In genomic region chr15:45279024-45279697, GRCh38 we compare ENCODE assay signal across 8 cellular contexts. TPM values are rescaled to one million over a fixed set of nuclear protein-coding genes. Genes with fewer than 3 reads are reported as not detected.
DNase-seq lines count a peak whose midpoint lies in the region; ATAC-seq, FAIRE-seq and TF ChIP-seq lines count a peak whose summit lies in the region.

No MANE protein-coding gene starts in this region.

- H3K4me1 Mint-ChIP-seq in Caco-2 (ENCODE audit: low read depth, unreplicated experiment) (peaks cover 2% of the 10 kb centered on the region), memory B cell (peaks cover 2% of the 10 kb centered on the region)
- H3K4me1 Mint-ChIP-seq in activated CD8-positive, alpha-beta memory T cell treated with anti-CD3 and anti-CD28 coated beads, Interleukin-2, amount 10 ng/mL, durations not matched to agents 7 days and 5 days: peaks cover 21% of the 10 kb centered on the region

- H4K91ac ChIP-seq in H1 (replicated peaks; ENCODE audit: insufficient read length, low read length): peak overlapping the region; percentile 97

- H2BK120ac ChIP-seq in H1 (replicated peaks; ENCODE audit: low read depth, low read length): no peak overlapping the region

- peak overlapping the region; percentile 8 for H4K5ac ChIP-seq in H1 (ENCODE audit: insufficient read length, low read depth, low read length)

- peak overlapping the region; percentile 62 to 97 (median 74) for H3K9ac ChIP-seq in H1 (replicated peaks in 1 of 4; ENCODE audit: extremely low read depth in 1 of 4, low read depth in 3 of 4, low read length in 3 of 4)

- TF ChIP-seq EP300 in H1 (IDR thresholded peaks at IDR 0.05; ENCODE audit: borderline replicate concordance in 1 of 2, low read depth in 2 of 2, low read length in 2 of 2): no peak

- H3K4me1 ChIP-seq in Caco-2 (peaks cover 15% of the 10 kb centered on the region), H1 (replicated peaks in 1 of 4; ENCODE audit: control insufficient read depth in 3 of 4, insufficient read depth in 4 of 4, low read length in 3 of 4) (no peaks in the 10 kb centered on the region; a peak in 1 of 7 replicates)

- peak overlapping the region; percentile 91 for H2AFZ ChIP-seq in H1 (ENCODE audit: low read length)

- H3K14ac ChIP-seq in H1 (ENCODE audit: insufficient read length): no peak overlapping the region

- intact Hi-C loops in Caco-2 (cut with micrococcal nuclease; ENCODE audit: unreplicated experiment): loop anchor here (1.0 kb wide), 2 partner anchors 79 to 123 kb away; a partner anchor contains a TSS

- TF ChIP-seq CTCF in Caco-2 (IDR thresholded peaks at IDR 0.05; ENCODE audit: insufficient read depth in 1 of 2, low read depth in 1 of 2, low read length in 1 of 2, severe bottlenecking in 1 of 2, unreplicated experiment in 1 of 2) (no peak), H1 (IDR thresholded peaks at IDR 0.05; ENCODE audit: control extremely low read depth in 1 of 3, insufficient read depth in 1 of 3, low read depth in 1 of 3, low read length in 3 of 3) (no peak)

- WGBS in H1 (ENCODE audit: extremely low coverage in 1 of 2, insufficient coverage in 1 of 2, insufficient read length in 1 of 2, insufficient replicate concordance in 2 of 2, low coverage in 1 of 2, low lambda C conversion rate in 2 of 2, missing lambda C conversion rate in 1 of 2), 2 experiments: 39% methylated on average over 26 of the region's 33 CpGs; no CpG with 5 or more reads in 1 of the 2 experiments

- no peak overlapping the region for H3K18ac ChIP-seq in H1 (ENCODE audit: extremely low read depth, low read length)

- FAIRE-seq in HTR-8/SVneo (lab: Jason Lieb, UNC) (peak; percentile 96), H1 (lab: Jason Lieb, UNC) (no peak)

- H3K4me3 Mint-ChIP-seq in Caco-2 (ENCODE audit: unreplicated experiment): peak overlapping the region; percentile 80
- peak overlapping the region; percentile 83 for H3K4me3 Mint-ChIP-seq in activated CD8-positive, alpha-beta memory T cell treated with anti-CD3 and anti-CD28 coated beads, Interleukin-2, amount 10 ng/mL, durations not matched to agents 7 days and 5 days
- peak overlapping the region; percentile 90 for H3K4me3 Mint-ChIP-seq in memory B cell

- H3K23ac ChIP-seq in H1 (ENCODE audit: insufficient read length): no peak overlapping the region

- H3K27ac Mint-ChIP-seq in Caco-2 (ENCODE audit: unreplicated experiment) (peak overlapping the region; percentile 74), memory B cell (peak overlapping the region; percentile 87)
- peak overlapping the region; percentile 77 for H3K27ac Mint-ChIP-seq in activated CD8-positive, alpha-beta memory T cell treated with anti-CD3 and anti-CD28 coated beads, Interleukin-2, amount 10 ng/mL, durations not matched to agents 7 days and 5 days

- no peaks in the 10 kb centered on the region for H3K36me3 ChIP-seq in Caco-2 (ENCODE audit: control insufficient read depth, insufficient read depth, low read length)
- no peaks in the 10 kb centered on the region for H3K36me3 ChIP-seq in H1 (ENCODE audit: control insufficient read depth in 2 of 4, insufficient read depth in 4 of 4, low read length in 3 of 4)

- H4K8ac ChIP-seq in H1 (ENCODE audit: extremely low read depth, insufficient read depth, low read length): no peak overlapping the region; the same call in 1 of the 2 replicates

- CTCF ChIA-PET in Caco-2 (lab: Charles Lee): interaction anchor here (0.6 kb wide), 1 partner anchor 79 kb away, joined by 5 read pairs; no protein-coding TSS in a partner anchor
- CTCF ChIA-PET in activated CD8-positive, alpha-beta memory T cell treated with anti-CD3 and anti-CD28 coated beads, Interleukin-2, amount 10 ng/mL, durations not matched to agents 7 days and 5 days (lab: Charles Lee): interaction anchor here (0.6 to 2.0 kb wide), 4 partner anchors 123 to 542 kb away, joined by 3 to 6 read pairs (median 4); a partner anchor contains a TSS
- CTCF ChIA-PET in H1 (lab: Charles Lee; ENCODE audit: partially characterized antibody): interaction anchor here (0.7 to 1.7 kb wide), 4 partner anchors 26 to 161 kb away, joined by 3 to 7 read pairs (median 3); no protein-coding TSS in a partner anchor

- H3K79me1 ChIP-seq in H1 (ENCODE audit: low read depth, low read length): no peaks in the 10 kb centered on the region; the same call in 1 of the 2 replicates

- no peaks in the 10 kb centered on the region for H4K20me1 ChIP-seq in H1 (replicated peaks in 1 of 2; ENCODE audit: control insufficient read depth in 1 of 2, insufficient read depth in 2 of 2, low read length in 2 of 2)

- no peak overlapping the region for H3K4ac ChIP-seq in H1 (replicated peaks; ENCODE audit: insufficient read length, low read depth, low read length)

- no peaks in the 10 kb centered on the region; the same call in 1 of the 2 replicates for H3K23me2 ChIP-seq in H1 (ENCODE audit: low read depth, low read length)

- H3K4me3 ChIP-seq in Caco-2 (ENCODE audit: low read depth, low read length) (peak overlapping the region; percentile 62), H1 (ENCODE audit: extremely low read depth in 1 of 4, insufficient read depth in 2 of 4, low read depth in 3 of 4, low read length in 4 of 4) (peak overlapping the region; percentile 54 to 98 (median 63))

- ATAC-seq in GM21381 (IDR thresholded peaks at IDR 0.05; ENCODE audit: unreplicated experiment): peak; percentile 99
- peak; percentile 100 for ATAC-seq in activated CD8-positive, alpha-beta memory T cell treated with anti-CD3 and anti-CD28 coated beads, Interleukin-2, amount 10 ng/mL, durations not matched to agents 7 days and 5 days
- peak; percentile 99 for ATAC-seq in memory B cell (ENCODE audit: low read depth)

- no peak overlapping the region for H2BK12ac ChIP-seq in H1 (ENCODE audit: low read depth, low read length)

- peak; percentile 98 for DNase-seq in Caco-2
- peak; percentile 94 for DNase-seq in HTR-8/SVneo (ENCODE audit: insufficient read length, low spot score)
- peak; percentile 97 for DNase-seq in NOMO-1 treated with DMSO at 0.1 percent for 48 hours (lab: John Stamatoyannopoulos, UW; ENCODE audit: unreplicated experiment)
- peak; percentile 97 for DNase-seq in activated CD8-positive, alpha-beta memory T cell treated with anti-CD3 and anti-CD28 coated beads, Interleukin-2, amount 10 ng/mL, durations not matched to agents 7 days and 5 days
- peak; percentile 63 to 90 for DNase-seq in H1 (ENCODE audit: low read depth in 1 of 2, low spot score in 2 of 2)
- peak; percentile 97 to 98 for DNase-seq in memory B cell (ENCODE audit: low spot score in 2 of 2)
- DNase-seq in stimulated activated CD8-positive, alpha-beta memory T cell treated with anti-CD3 and anti-CD28 coated beads, Interleukin-12 subunit alpha, Interleukin-12 subunit beta, amount 100 ng/mL, for 1 hour (ENCODE audit: low read depth): peak; percentile 95

- H3K9me3 ChIP-seq in Caco-2 (no peaks in the 10 kb centered on the region), H1 (ENCODE audit: insufficient read depth in 2 of 2, low read depth in 1 of 2, low read length in 1 of 2) (no peaks in the 10 kb centered on the region)

- no peak overlapping the region for H3K56ac ChIP-seq in H1 (replicated peaks; ENCODE audit: insufficient read length, low read depth, low read length)

- POLR2A ChIA-PET in Caco-2 (lab: Charles Lee): interaction anchor here (1.0 to 1.2 kb wide), 3 partner anchors 31 to 123 kb away, joined by 3 to 4 read pairs (median 4); a partner anchor contains a TSS
- POLR2A ChIA-PET in H1 (lab: Charles Lee; ENCODE audit: partially characterized antibody): interaction anchor here (0.6 kb wide), 1 partner anchor 334 kb away, joined by 3 read pairs; no protein-coding TSS in a partner anchor

- no peaks in the 10 kb centered on the region for H3K27me3 Mint-ChIP-seq in Caco-2 (ENCODE audit: insufficient read depth, unreplicated experiment)
- H3K27me3 Mint-ChIP-seq in activated CD8-positive, alpha-beta memory T cell treated with anti-CD3 and anti-CD28 coated beads, Interleukin-2, amount 10 ng/mL, durations not matched to agents 7 days and 5 days: peaks cover 4% of the 10 kb centered on the region
- no peaks in the 10 kb centered on the region for H3K27me3 Mint-ChIP-seq in memory B cell

- no peak overlapping the region for H2BK15ac ChIP-seq in H1 (ENCODE audit: low read length)

- peaks cover 1% of the 10 kb centered on the region for H3K9me3 Mint-ChIP-seq in Caco-2 (ENCODE audit: unreplicated experiment)
- H3K9me3 Mint-ChIP-seq in activated CD8-positive, alpha-beta memory T cell treated with anti-CD3 and anti-CD28 coated beads, Interleukin-2, amount 10 ng/mL, durations not matched to agents 7 days and 5 days (ENCODE audit: low read depth): no peaks in the 10 kb centered on the region
- H3K9me3 Mint-ChIP-seq in memory B cell: no peaks in the 10 kb centered on the region

- H3K36me3 Mint-ChIP-seq in Caco-2 (ENCODE audit: insufficient read depth, unreplicated experiment): peaks cover 12% of the 10 kb centered on the region
- no peaks in the 10 kb centered on the region for H3K36me3 Mint-ChIP-seq in activated CD8-positive, alpha-beta memory T cell treated with anti-CD3 and anti-CD28 coated beads, Interleukin-2, amount 10 ng/mL, durations not matched to agents 7 days and 5 days
- H3K36me3 Mint-ChIP-seq in memory B cell: no peaks in the 10 kb centered on the region

- H2BK20ac ChIP-seq in H1 (ENCODE audit: low read length): no peak overlapping the region

- no peak overlapping the region for H2AK5ac ChIP-seq in H1 (ENCODE audit: low read depth, low read length)

- no peak overlapping the region for H3K27ac ChIP-seq in H1 (ENCODE audit: low read depth, low read length)

- H3K4me2 ChIP-seq in H1 (ENCODE audit: insufficient read depth in 1 of 2, low read depth in 2 of 2, low read length in 2 of 2): peak overlapping the region; percentile 72 to 77

- BruUV-seq in Caco-2 (replicated peaks; lab: Mats Ljungman, UMichigan): no TSS peak

- H2BK5ac ChIP-seq in H1 (ENCODE audit: low read depth, low read length): no peak overlapping the region

- H3K27me3 ChIP-seq in Caco-2 (replicated peaks; ENCODE audit: control insufficient read depth, insufficient read depth, low read length) (no peaks in the 10 kb centered on the region), H1 (replicated peaks in 1 of 4; ENCODE audit: control insufficient read depth in 3 of 4, extremely low read depth in 1 of 4, insufficient read depth in 3 of 4, low read length in 3 of 4) (no peaks in the 10 kb centered on the region)

- no peaks in the 10 kb centered on the region for H3K79me2 ChIP-seq in H1 (ENCODE audit: control insufficient read depth in 1 of 2, insufficient read depth in 2 of 2, low read length in 2 of 2)

- TF ChIP-seq POLR2A in H1 (IDR thresholded peaks at IDR 0.05; ENCODE audit: control extremely low read depth in 1 of 2, low read depth in 2 of 2, low read length in 2 of 2): no peak; a peak in 1 of 3 replicates

- TF ChIP-seq RAD21 in H1 (IDR thresholded peaks at IDR 0.05 in 1 of 2, conservative IDR thresholded peaks at IDR 0.05 in 1 of 2; ENCODE audit: low read depth in 2 of 2, low read length in 2 of 2): no peak

RNA-seq across cellular contexts. Expression of gene SLC28A2, which starts 27.1 kb away (rescaled TPM):
- total RNA-seq in Caco-2 (2022): 0.11 and 0.14 TPM in 2 replicates
- total RNA-seq in activated CD8-positive, alpha-beta memory T cell treated with anti-CD3 and anti-CD28 coated beads, Interleukin-2, amount 10 ng/mL, durations not matched to agents 7 days and 5 days: not detected
- not detected in 2 replicates for total RNA-seq in H1 (2021; fragmentation: NEBNext Ultra II Directional; extraction: Animal tissue kit (Norgen Biotek cat#: 25700))
- 0.11 TPM in 1 of 2 replicates, not detected in the other for polyA plus RNA-seq in H1 (2011; rRNA removed)
- 0.01 TPM for polyA plus RNA-seq in H1 (2011; cell fraction: cytosol; rRNA removed)
- polyA plus RNA-seq in H1 (2011; cell fraction: nucleus; rRNA removed): 0.29 TPM
- 0.07 to 0.23 TPM in 2 of 4 replicates, not detected in the others for polyA plus RNA-seq in H1 (2012, experiment 1 of 2)
- polyA plus RNA-seq in H1 (2012, experiment 2 of 2): not detected
- 0.04 TPM for polyA plus RNA-seq in H1 (2013, experiment 1 of 2)
- 0.02 TPM for polyA plus RNA-seq in H1 (2013, experiment 2 of 2)
- 0.03 and 0.07 TPM in 2 replicates for polyA minus RNA-seq in H1 (2011; rRNA and poly(A)+ RNA removed)
- polyA minus RNA-seq in H1 (2011; cell fraction: cytosol; rRNA and poly(A)+ RNA removed): not detected
- polyA minus RNA-seq in H1 (2011; cell fraction: nucleus; rRNA and poly(A)+ RNA removed): not detected
